In genomic region chr5:171479776-171480125, GRCh38 we compare ENCODE assay signal across 16 cellular contexts.
A peak's percentile ranks its signal among the peaks of the same experiment; 100 is the strongest.
DNase-seq lines count a peak whose midpoint lies in the region; ATAC-seq and TF ChIP-seq lines count a peak whose summit lies in the region.
"Had no signal": no experiment of that assay in that cellular context is flagged by ENCODE, and none has a peak within 500 bp of the region (broad histone marks: within the 10 kb centered on the region; RNA-seq: fewer than 3 reads in every experiment).

No MANE protein-coding gene starts in this region.

- H3K9me3 ChIP-seq in HEK293 (ENCODE audit: control insufficient read depth, insufficient read depth, low read depth, low read length), result no peaks in the 10 kb centered on the region
- no peaks in the 10 kb centered on the region for H3K9me3 ChIP-seq in upper lobe of right lung

- H3K4me3 ChIP-seq in HEK293 (ENCODE audit: low read depth, low read length) (no peak overlapping the region), upper lobe of right lung (no peak overlapping the region)

- ATAC-seq in activated CD8-positive, alpha-beta T cell treated with anti-CD3 and anti-CD28 coated beads, Interleukin-2, amount 10 ng/mL, durations not matched to agents 7 days and 5 days, result peak; percentile 31
- ATAC-seq in activated CD8-positive, alpha-beta T cell treated with anti-CD3 and anti-CD28 coated beads for 36 hours, result no peak
- no peak for ATAC-seq in upper lobe of right lung

- no peak overlapping the region for H3K4me3 Mint-ChIP-seq in activated CD8-positive, alpha-beta T cell treated with anti-CD3 and anti-CD28 coated beads, Interleukin-2, amount 10 ng/mL, durations not matched to agents 7 days and 5 days
- H3K4me3 Mint-ChIP-seq in activated CD8-positive, alpha-beta T cell treated with anti-CD3 and anti-CD28 coated beads for 36 hours, result no peak overlapping the region
- H3K4me3 Mint-ChIP-seq in nephron, result no peak overlapping the region
- H3K4me3 Mint-ChIP-seq: H9 had no signal

- no peak for DNase-seq in activated CD8-positive, alpha-beta T cell treated with anti-CD3 and anti-CD28 coated beads, Interleukin-2, amount 10 ng/mL, durations not matched to agents 7 days and 5 days
- no peak for DNase-seq in activated CD8-positive, alpha-beta T cell treated with anti-CD3 and anti-CD28 coated beads for 36 hours
- DNase-seq in upper lobe of right lung (peak; percentile 30), KG1 (lab: John Stamatoyannopoulos, UW) (no peak)
- DNase-seq in effector CD8-positive, alpha-beta T cell (lab: John Stamatoyannopoulos, UW), result no peak
- DNase-seq: 8988T, AML-193, C1 segment of cervical spinal cord, COR-L47, GDM1, GOT3, H9 had no signal

- no peaks in the 10 kb centered on the region for H3K27me3 ChIP-seq in upper lobe of right lung

- no peak overlapping the region for H3K27ac Mint-ChIP-seq in activated CD8-positive, alpha-beta T cell treated with anti-CD3 and anti-CD28 coated beads, Interleukin-2, amount 10 ng/mL, durations not matched to agents 7 days and 5 days
- no peak overlapping the region for H3K27ac Mint-ChIP-seq in activated CD8-positive, alpha-beta T cell treated with anti-CD3 and anti-CD28 coated beads for 36 hours
- H3K27ac Mint-ChIP-seq in nephron, result peak overlapping the region in 2 of 3 experiments; percentile 19 to 87

- H3K36me3 ChIP-seq in HEK293 (ENCODE audit: control insufficient read depth in 2 of 2, insufficient read depth in 1 of 2, low read length in 2 of 2), result no peaks in the 10 kb centered on the region
- no peaks in the 10 kb centered on the region for H3K36me3 ChIP-seq in upper lobe of right lung

- H3K27ac ChIP-seq in HEK293 (ENCODE audit: extremely low read depth, low read depth, low read length) (no peak overlapping the region), upper lobe of right lung (no peak overlapping the region)
- H3K27ac ChIP-seq: HL-60 had no signal

- H3K4me1 ChIP-seq in HEK293 (ENCODE audit: control insufficient read depth, insufficient read depth, low read length), result peaks cover 7% of the 10 kb centered on the region; the same call in 1 of the 2 replicates
- no peaks in the 10 kb centered on the region for H3K4me1 ChIP-seq in upper lobe of right lung

- H3K4me1 Mint-ChIP-seq in activated CD8-positive, alpha-beta T cell treated with anti-CD3 and anti-CD28 coated beads, Interleukin-2, amount 10 ng/mL, durations not matched to agents 7 days and 5 days (ENCODE audit: low read depth), result peaks cover 13% of the 10 kb centered on the region
- peaks cover 6% of the 10 kb centered on the region for H3K4me1 Mint-ChIP-seq in activated CD8-positive, alpha-beta T cell treated with anti-CD3 and anti-CD28 coated beads for 36 hours (ENCODE audit: low read depth)
- peaks cover 41% of the 10 kb centered on the region for H3K4me1 Mint-ChIP-seq in nephron

- POLR2A ChIA-PET in activated CD8-positive, alpha-beta T cell treated with anti-CD3 and anti-CD28 coated beads, Interleukin-2, amount 10 ng/mL, durations not matched to agents 7 days and 5 days (lab: Charles Lee), result no interaction called here
- POLR2A ChIA-PET in activated CD8-positive, alpha-beta T cell treated with anti-CD3 and anti-CD28 coated beads for 36 hours (lab: Charles Lee), result no interaction called here
- POLR2A ChIA-PET in HEK293 (lab: Yijun Ruan, JAX), result interaction anchor here (0.6 kb wide), 1 partner anchor 50 kb away, joined by 3 read pairs; no protein-coding TSS in a partner anchor

- intact Hi-C loops in activated CD8-positive, alpha-beta T cell treated with anti-CD3 and anti-CD28 coated beads for 36 hours (cut with micrococcal nuclease), result loop anchor here (5.0 kb wide), 1 partner anchor 428 kb away; no protein-coding TSS in a partner anchor
- intact Hi-C loops in upper lobe of right lung (cut with DNase I), result no loop called here

- TF ChIP-seq CTCF in activated CD8-positive, alpha-beta T cell treated with anti-CD3 and anti-CD28 coated beads for 36 hours (IDR thresholded peaks at IDR 0.05), result no peak
- TF ChIP-seq CTCF in HEK293 (tag by site-specific recombination; IDR thresholded peaks at IDR 0.05) (no peak), nephron (IDR thresholded peaks at IDR 0.05; ENCODE audit: unreplicated experiment in 3 of 3) (no peak), upper lobe of right lung (IDR thresholded peaks at IDR 0.05) (no peak)

- peaks cover 9% of the 10 kb centered on the region for H3K27me3 Mint-ChIP-seq in activated CD8-positive, alpha-beta T cell treated with anti-CD3 and anti-CD28 coated beads, Interleukin-2, amount 10 ng/mL, durations not matched to agents 7 days and 5 days (ENCODE audit: low read depth)
- peaks cover 2% of the 10 kb centered on the region for H3K27me3 Mint-ChIP-seq in activated CD8-positive, alpha-beta T cell treated with anti-CD3 and anti-CD28 coated beads for 36 hours
- peaks cover 8% of the 10 kb centered on the region for H3K27me3 Mint-ChIP-seq in nephron (ENCODE audit: low read depth)

- CTCF ChIA-PET in activated CD8-positive, alpha-beta T cell treated with anti-CD3 and anti-CD28 coated beads, Interleukin-2, amount 10 ng/mL, durations not matched to agents 7 days and 5 days (lab: Charles Lee), result no interaction called here
- CTCF ChIA-PET in activated CD8-positive, alpha-beta T cell treated with anti-CD3 and anti-CD28 coated beads for 36 hours (lab: Charles Lee), result no interaction called here
- CTCF ChIA-PET in HEK293 (lab: Yijun Ruan, JAX), result interaction anchor here (1.2 kb wide), 1 partner anchor 8 kb away, joined by 3 read pairs; no protein-coding TSS in a partner anchor

- no peaks in the 10 kb centered on the region for H3K9me3 Mint-ChIP-seq in activated CD8-positive, alpha-beta T cell treated with anti-CD3 and anti-CD28 coated beads, Interleukin-2, amount 10 ng/mL, durations not matched to agents 7 days and 5 days (ENCODE audit: insufficient read depth)
- no peaks in the 10 kb centered on the region for H3K9me3 Mint-ChIP-seq in activated CD8-positive, alpha-beta T cell treated with anti-CD3 and anti-CD28 coated beads for 36 hours
- no peaks in the 10 kb centered on the region for H3K9me3 Mint-ChIP-seq in nephron
- H3K9me3 Mint-ChIP-seq: H9 had no signal

- no peaks in the 10 kb centered on the region for H3K36me3 Mint-ChIP-seq in activated CD8-positive, alpha-beta T cell treated with anti-CD3 and anti-CD28 coated beads, Interleukin-2, amount 10 ng/mL, durations not matched to agents 7 days and 5 days (ENCODE audit: low read depth)
- H3K36me3 Mint-ChIP-seq in activated CD8-positive, alpha-beta T cell treated with anti-CD3 and anti-CD28 coated beads for 36 hours (ENCODE audit: low read depth), result no peaks in the 10 kb centered on the region
- peaks cover 2% of the 10 kb centered on the region for H3K36me3 Mint-ChIP-seq in nephron (ENCODE audit: low read depth)
- H3K36me3 Mint-ChIP-seq: CD4-positive, alpha-beta memory T cell had no signal

TF ChIP-seq in HEK293, 187 proteins besides CTCF, POLR2A, EP300 and RAD21:
- TF ChIP-seq ZNF341 (tag by site-specific recombination; IDR thresholded peaks at IDR 0.05; ENCODE audit: low read depth) (no peak), GLIS1 (tag by site-specific recombination; IDR thresholded peaks at IDR 0.05) (peak; percentile 39; the same call in 1 of the 2 replicates), ZNF544 (tag by site-specific recombination; IDR thresholded peaks at IDR 0.05) (no peak)

Comparison
In these comparisons a context has a peak if more than half of its experiments do, and no peak if none do; other contexts are left out.
1. H3K27ac Mint-ChIP-seq: peak in nephron (2 of 3); none in activated CD8-positive, alpha-beta T cell treated with anti-CD3 and anti-CD28 coated beads, Interleukin-2, amount 10 ng/mL, durations not matched to agents 7 days and 5 days (single experiment) and activated CD8-positive, alpha-beta T cell treated with anti-CD3 and anti-CD28 coated beads for 36 hours (single experiment).